Comparison of ENCODE assay signal across 7 cellular contexts in genomic region chr5:10251409-10251808, GRCh38. TPM values are rescaled to one million over a fixed set of nuclear protein-coding genes. Genes with fewer than 3 reads are reported as not detected.
A peak's percentile ranks its signal among the peaks of the same experiment; 100 is the strongest.
DNase-seq lines count a peak whose midpoint lies in the region; TF ChIP-seq lines count a peak whose summit lies in the region.

No MANE protein-coding gene starts in this region.

- H3K36me3 ChIP-seq in HEK293 (ENCODE audit: control insufficient read depth in 2 of 2, insufficient read depth in 1 of 2, low read length in 2 of 2) (peaks cover 38 to 51% of the 10 kb centered on the region in 2 experiments), SJCRH30 (peaks cover 20% of the 10 kb centered on the region)

- no peak for TF ChIP-seq CTCF in HEK293 (tag by site-specific recombination; IDR thresholded peaks at IDR 0.05)
- no peak for TF ChIP-seq CTCF in fibroblast of the aortic adventitia (IDR thresholded peaks at IDR 0.05; ENCODE audit: insufficient read depth, low read length)

- CTCF ChIA-PET in HEK293 (lab: Yijun Ruan, JAX), result interaction anchor here (0.5 to 1.4 kb wide), 3 partner anchors 172 to 376 kb away, joined by 3 to 5 read pairs (median 4); no protein-coding TSS in a partner anchor

- no peak for DNase-seq in SJCRH30
- no peak for DNase-seq in fibroblast of the aortic adventitia (ENCODE audit: low read depth)
- DNase-seq in NCI-H510A (lab: John Stamatoyannopoulos, UW), result no peak
- DNase-seq in iPS-NIHi11 (ENCODE audit: low spot score), result no peak
- DNase-seq in 8988T, result no peak

- no peaks in the 10 kb centered on the region for H3K9me3 ChIP-seq in HEK293 (ENCODE audit: control insufficient read depth, insufficient read depth, low read depth, low read length)
- no peaks in the 10 kb centered on the region for H3K9me3 ChIP-seq in SJCRH30 (replicated peaks)

- peak overlapping the region; percentile 90; the same call in 1 of the 2 replicates for H3K27ac ChIP-seq in HEK293 (ENCODE audit: extremely low read depth, low read depth, low read length)
- no peak overlapping the region for H3K27ac ChIP-seq in SJCRH30
- H3K27ac ChIP-seq in skin epidermis, result peak overlapping the region in 8 of 21 experiments; percentile 95 to 100 (median 97)

- H3K4me1 ChIP-seq in HEK293 (ENCODE audit: control insufficient read depth, insufficient read depth, low read length), result peaks cover 17% of the 10 kb centered on the region
- H3K4me1 ChIP-seq in SJCRH30, result no peaks in the 10 kb centered on the region

- no peaks in the 10 kb centered on the region for H3K27me3 ChIP-seq in SJCRH30

- peak overlapping the region; percentile 96 for H3K4me3 ChIP-seq in HEK293 (ENCODE audit: low read depth, low read length)
- peak overlapping the region; percentile 99 for H3K4me3 ChIP-seq in SJCRH30
- H3K4me3 ChIP-seq in fibroblast of the aortic adventitia (ENCODE audit: low read depth, low read length), result peak overlapping the region; percentile 79
- H3K4me3 ChIP-seq in skin epidermis, result peak overlapping the region; percentile 64 to 100 (median 85)

- POLR2A ChIA-PET in HEK293 (lab: Yijun Ruan, JAX), result interaction anchor here (1.4 to 3.3 kb wide), 4 partner anchors 8 to 101 kb away, joined by 5 to 25 read pairs (median 11); partner anchors contain the start of gene MARCHF6

TF ChIP-seq in HEK293, 187 proteins besides CTCF, POLR2A, EP300 and RAD21:
- no peak for TF ChIP-seq BCL6B (tag by site-specific recombination; IDR thresholded peaks at IDR 0.05)
- no peak for TF ChIP-seq ZBTB11 (tag by site-specific recombination; conservative IDR thresholded peaks at IDR 0.05; ENCODE audit: low read depth)
- no peak for TF ChIP-seq SCRT2 (tag by site-specific recombination; IDR thresholded peaks at IDR 0.05)
- TF ChIP-seq ZNF114 (tag by site-specific recombination; IDR thresholded peaks at IDR 0.05), result no peak
- TF ChIP-seq ZNF112 (tag by site-specific recombination; IDR thresholded peaks at IDR 0.05), result no peak
- no peak for TF ChIP-seq ZSCAN18 (tag by site-specific recombination; IDR thresholded peaks at IDR 0.05)

RNA-seq across cellular contexts. Expression of gene CCT5, which starts 1.3 kb away (rescaled TPM):
- 397 and 405 TPM in 2 replicates for total RNA-seq in SJCRH30 (2014; rRNA removed; shearing (Covaris generic))
- 168 and 359 TPM in 2 replicates for total RNA-seq in fibroblast of the aortic adventitia (ENCODE audit: low replicate concordance)

RNA-seq across cellular contexts. Expression of gene ATPSCKMT, which starts 1.7 kb away (rescaled TPM):
- total RNA-seq in SJCRH30 (2014; rRNA removed; shearing (Covaris generic)), result 13.8 and 15.8 TPM in 2 replicates
- total RNA-seq in fibroblast of the aortic adventitia (ENCODE audit: low replicate concordance), result 34.3 and 60.9 TPM in 2 replicates

RNA-seq across cellular contexts. Expression of gene CMBL, which starts 56.3 kb away (rescaled TPM):
- not detected in 2 replicates for total RNA-seq in SJCRH30 (2014; rRNA removed; shearing (Covaris generic))
- 12.3 and 13.6 TPM in 2 replicates for total RNA-seq in fibroblast of the aortic adventitia (ENCODE audit: low replicate concordance)

Comparison
In these comparisons a context has a peak if more than half of its experiments do, and no peak if none do; other contexts are left out.
1. RNA of gene CMBL, which starts 56.3 kb away (total RNA-seq): 12.3 to 13.6 TPM in fibroblast of the aortic adventitia; not detected in SJCRH30; every median in the first group is over 10 times any median in the second.
2. Peak in every context shown above with its lines, with median percentiles within 50 percentile points of each other: H3K4me3 ChIP-seq.